ENCODE assay signal across 7 cellular contexts in genomic region chr6:43074847-43075741, GRCh38. TPM values are rescaled to one million over a fixed set of nuclear protein-coding genes. Genes with fewer than 3 reads are reported as not detected.
DNase-seq lines count a peak whose midpoint lies in the region; ATAC-seq, FAIRE-seq and TF ChIP-seq lines count a peak whose summit lies in the region.
"Had no signal": no experiment of that assay in that cellular context is flagged by ENCODE, and none has a peak within 500 bp of the region (broad histone marks: within the 10 kb centered on the region; RNA-seq: fewer than 3 reads in every experiment).

No MANE protein-coding gene starts in this region.

- H3K27me3 ChIP-seq in astrocyte (ENCODE audit: insufficient read depth, low read length), result no peaks in the 10 kb centered on the region
- H3K27me3 ChIP-seq: foreskin keratinocyte had no signal

- no peak for TF ChIP-seq CTCF in astrocyte (IDR thresholded peaks at IDR 0.05; ENCODE audit: insufficient read depth, low read depth, low read length)

- H4K20me1 ChIP-seq in astrocyte (ENCODE audit: insufficient read depth, low read length), result peaks cover 26% of the 10 kb centered on the region

- no peak overlapping the region for H2AFZ ChIP-seq in astrocyte (ENCODE audit: low read depth, low read length)

- H3K9me3 Mint-ChIP-seq in astrocyte (ENCODE audit: unreplicated experiment) (no peaks in the 10 kb centered on the region), naive B cell (peaks cover 0 to 2% (median 0%) of the 10 kb centered on the region in 7 donors)

- H3K27me3 Mint-ChIP-seq in astrocyte (ENCODE audit: low read depth, unreplicated experiment) (no peaks in the 10 kb centered on the region), naive B cell (peaks cover 13 to 19% (median 17%) of the 10 kb centered on the region in 3 donors)

- H3K4me2 ChIP-seq in astrocyte (ENCODE audit: low read length), result peak overlapping the region; percentile 89

- peak overlapping the region; percentile 81 for H3K27ac ChIP-seq in astrocyte (ENCODE audit: low read depth, low read length)
- H3K27ac ChIP-seq: foreskin keratinocyte had no signal

- H3K79me2 ChIP-seq in astrocyte (ENCODE audit: insufficient read depth, low read length), result peaks cover 39% of the 10 kb centered on the region

- H3K4me1 Mint-ChIP-seq in astrocyte (ENCODE audit: low read depth, unreplicated experiment) (peaks cover 35% of the 10 kb centered on the region), naive B cell (peaks cover 0 to 22% (median 9%) of the 10 kb centered on the region in 3 donors)

- H3K36me3 ChIP-seq in astrocyte (ENCODE audit: insufficient read depth, low read length), result no peaks in the 10 kb centered on the region

- peak overlapping the region; percentile 55 for H3K4me3 ChIP-seq in astrocyte (ENCODE audit: insufficient read depth, low read depth, low read length)

- FAIRE-seq in astrocyte (lab: Jason Lieb, UNC), result no peak

- no peaks in the 10 kb centered on the region for H3K9me3 ChIP-seq in astrocyte (ENCODE audit: insufficient read depth, low read depth, low read length)

- H3K4me1 ChIP-seq in astrocyte (ENCODE audit: insufficient read depth, low read length), result peaks cover 29% of the 10 kb centered on the region

- no peak for ATAC-seq in naive B cell (ENCODE audit: low read depth in 2 of 2)
- no peak for ATAC-seq in GM21529 (IDR thresholded peaks at IDR 0.05; ENCODE audit: unreplicated experiment)

- peak overlapping the region; percentile 72 for H3K9ac ChIP-seq in astrocyte (ENCODE audit: low read length)

- H3K4me3 Mint-ChIP-seq in astrocyte (ENCODE audit: unreplicated experiment) (peak overlapping the region; percentile 80), naive B cell (peak overlapping the region in 7 of 8 donors; percentile 15 to 85 (median 75))

- peak overlapping the region; percentile 83 for H3K27ac Mint-ChIP-seq in astrocyte (ENCODE audit: unreplicated experiment)
- H3K27ac Mint-ChIP-seq in naive B cell, result no peak overlapping the region

- H3K36me3 Mint-ChIP-seq in astrocyte (ENCODE audit: low read depth, unreplicated experiment) (peaks cover 6% of the 10 kb centered on the region), naive B cell (peaks cover 18 to 27% of the 10 kb centered on the region in 2 donors)

- peak; percentile 68 for DNase-seq in EH (ENCODE audit: low read depth)
- DNase-seq in astrocyte (ENCODE audit: low read depth), result no peak
- DNase-seq in naive B cell, result no peak
- no peak for DNase-seq in DMS79 treated with DMSO at 0.1 percent for 48 hours (lab: John Stamatoyannopoulos, UW)
- no peak for DNase-seq in activated naive CD4-positive, alpha-beta T cell (lab: John Stamatoyannopoulos, UW)
- DNase-seq: foreskin keratinocyte had no signal

RNA-seq across cellular contexts. Expression of gene PTK7, which starts 1.0 kb away (rescaled TPM):
- total RNA-seq in astrocyte, result 506 and 728 TPM in 2 replicates
- polyA plus RNA-seq in naive B cell (ENCODE audit: low read depth in 6 of 6), result not detected

RNA-seq across cellular contexts. Expression of gene KLC4, which starts 15.7 kb away (rescaled TPM):
- total RNA-seq in astrocyte, result 34.1 and 35.4 TPM in 2 replicates
- polyA plus RNA-seq in naive B cell (ENCODE audit: low read depth in 6 of 6), result 10 to 100 TPM in 4 of 6 donors, 1 to 10 TPM in 2; 1.3 to 11.2 (median 10.5) TPM

RNA-seq across cellular contexts. Expression of gene MRPL2, which starts 15.9 kb away (rescaled TPM):
- 47.4 and 59.7 TPM in 2 replicates for total RNA-seq in astrocyte
- 10 to 100 TPM; 27.2 to 61.1 (median 42.3) TPM for polyA plus RNA-seq in naive B cell (ENCODE audit: low read depth in 6 of 6)

RNA-seq across cellular contexts. Expression of gene CUL7, which starts 21.4 kb away (rescaled TPM):
- total RNA-seq in astrocyte, result 21.2 and 26.3 TPM in 2 replicates
- polyA plus RNA-seq in naive B cell (ENCODE audit: low read depth in 6 of 6), result 1 to 10 TPM; 3.1 to 6.4 (median 4.4) TPM

RNA-seq across cellular contexts. Expression of gene RRP36, which starts 53.7 kb away (rescaled TPM):
- total RNA-seq in astrocyte, result 68.6 and 77.9 TPM in 2 replicates
- 10 to 100 TPM; 27.8 to 55.0 (median 39.8) TPM for polyA plus RNA-seq in naive B cell (ENCODE audit: low read depth in 6 of 6)
